10 cellular contexts compared by ENCODE assay signal in genomic region chr10:26441491-26442214, GRCh38. TPM values are rescaled to one million over a fixed set of nuclear protein-coding genes. Genes with fewer than 3 reads are reported as not detected.
DNase-seq lines count a peak whose midpoint lies in the region; ATAC-seq, FAIRE-seq and TF ChIP-seq lines count a peak whose summit lies in the region.
"Had no signal": no experiment of that assay in that cellular context is flagged by ENCODE, and none has a peak within 500 bp of the region (broad histone marks: within the 10 kb centered on the region; RNA-seq: fewer than 3 reads in every experiment).

No MANE protein-coding gene starts in this region.

- intact Hi-C loops in OCI-LY7 (cut with micrococcal nuclease; ENCODE audit: unreplicated experiment): no loop called here

- H3K4me2 ChIP-seq in OCI-LY7 (ENCODE audit: low read length): peak overlapping the region; percentile 77

- H3K4me1 ChIP-seq in OCI-LY7 (ENCODE audit: insufficient read depth, low read length, poor library complexity, severe bottlenecking) (peaks cover 56% of the 10 kb centered on the region), small intestine (ENCODE audit: control insufficient read depth in 2 of 2, insufficient read depth in 1 of 2, low read depth in 1 of 2, low read length in 1 of 2) (no peaks in the 10 kb centered on the region)

- FAIRE-seq in small intestine (lab: Jason Lieb, UNC): no peak

- H3K9me2 ChIP-seq in OCI-LY7 (ENCODE audit: insufficient read depth, low read length): no peaks in the 10 kb centered on the region

- H3K4me3 ChIP-seq in OCI-LY7 (ENCODE audit: low read depth, low read length, poor library complexity, severe bottlenecking): peak overlapping the region; percentile 93
- peak overlapping the region in 1 of 2 donors; percentile 30 for H3K4me3 ChIP-seq in small intestine (ENCODE audit: low read depth in 1 of 2, low read length in 2 of 2)
- H3K4me3 ChIP-seq: right lobe of liver had no signal

- H3K9me3 ChIP-seq in OCI-LY7 (ENCODE audit: low read length) (peaks cover 19% of the 10 kb centered on the region), small intestine (ENCODE audit: control insufficient read depth, low read depth) (no peaks in the 10 kb centered on the region)
- H3K9me3 ChIP-seq: right lobe of liver had no signal

- H3K27me3 ChIP-seq in small intestine (ENCODE audit: control insufficient read depth in 2 of 2, insufficient read depth in 2 of 2, low read length in 2 of 2): peaks cover 0 to 6% of the 10 kb centered on the region in 2 donors
- H3K27me3 ChIP-seq: right lobe of liver had no signal

- DNase-seq in ELR (ENCODE audit: low read depth) (peak; percentile 94), OCI-LY7 (ENCODE audit: low spot score) (peak; percentile 27), astrocyte of the hippocampus (ENCODE audit: low read depth, low spot score) (peak; percentile 61), small intestine (no peak), UCSD-AML1 (lab: John Stamatoyannopoulos, UW; ENCODE audit: unreplicated experiment) (no peak), amygdala (lab: John Stamatoyannopoulos, UW) (no peak)
- DNase-seq: amniotic stem cell, NCI-H510A treated with DMSO at 0.1 percent for 48 hours, right lobe of liver had no signal

- H2AFZ ChIP-seq in OCI-LY7 (ENCODE audit: low read length): no peak overlapping the region

- peaks cover 93% of the 10 kb centered on the region for H3K79me2 ChIP-seq in OCI-LY7 (ENCODE audit: insufficient read depth, low read depth, low read length)

- no peak for TF ChIP-seq CTCF in OCI-LY7 (conservative IDR thresholded peaks at IDR 0.05; ENCODE audit: low read length)

- H3K36me3 ChIP-seq in OCI-LY7 (ENCODE audit: insufficient read depth, low read length): peaks cover 79% of the 10 kb centered on the region
- no peaks in the 10 kb centered on the region for H3K36me3 ChIP-seq in small intestine (ENCODE audit: control insufficient read depth in 2 of 2, insufficient read depth in 2 of 2, low read length in 2 of 2)
- H3K36me3 ChIP-seq: right lobe of liver had no signal

- BruUV-seq in OCI-LY7 (replicated peaks; lab: Mats Ljungman, UMichigan): no TSS peak

- no peak for ATAC-seq in HG02852 (IDR thresholded peaks at IDR 0.05; ENCODE audit: unreplicated experiment)
- ATAC-seq: right lobe of liver had no signal

- WGBS in small intestine, 3 donors: 57 to 80% (median 74%) methylated on average over 7 of the region's 7 CpGs

- CTCF ChIA-PET in OCI-LY7 (lab: Charles Lee; ENCODE audit: unreplicated experiment): interaction anchor here (1.1 kb wide), 1 partner anchor 16 kb away, joined by 3 read pairs; no protein-coding TSS in a partner anchor

- no peaks in the 10 kb centered on the region for H4K20me1 ChIP-seq in OCI-LY7 (ENCODE audit: insufficient read depth, low read length)

- POLR2A ChIA-PET in OCI-LY7 (lab: Charles Lee): interaction anchor here (0.9 to 3.8 kb wide), 12 partner anchors 11 to 52 kb away, joined by 3 to 26 read pairs (median 5); no protein-coding TSS in a partner anchor

- peak overlapping the region; percentile 92 for H3K27ac ChIP-seq in OCI-LY7 (ENCODE audit: low read depth, low read length, poor library complexity, severe bottlenecking)
- peak overlapping the region; percentile 64 to 74 for H3K27ac ChIP-seq in small intestine (ENCODE audit: low read depth in 1 of 2, low read length in 1 of 2)
- H3K27ac ChIP-seq: right lobe of liver had no signal

RNA-seq across cellular contexts. Expression of gene APBB1IP, which starts 3.5 kb away (rescaled TPM):
- total RNA-seq in OCI-LY7 (2014; rRNA removed; shearing (Covaris generic)): 58.1 and 65.8 TPM in 2 replicates
- total RNA-seq in OCI-LY7 (2022): 167 and 196 TPM in 2 replicates
- 1 to 10 TPM; 1.1 to 4.6 (median 2.8) TPM for polyA plus RNA-seq in small intestine

Comparison
In these comparisons a context has a peak if more than half of its experiments do, and no peak if none do; other contexts are left out.
1. DNase-seq: peak in ELR (single experiment), OCI-LY7 (single experiment) and astrocyte of the hippocampus (single experiment); none in small intestine (single experiment), UCSD-AML1 (single experiment) and amygdala (0 of 56).